Comparison of ENCODE assay signal across 23 cellular contexts in genomic region chr9:133251773-133252172, GRCh38. TPM values are rescaled to one million over a fixed set of nuclear protein-coding genes. Genes with fewer than 3 reads are reported as not detected.
DNase-seq lines count a peak whose midpoint lies in the region; ATAC-seq and TF ChIP-seq lines count a peak whose summit lies in the region.
"Had no signal": no experiment of that assay in that cellular context is flagged by ENCODE, and none has a peak within 500 bp of the region (broad histone marks: within the 10 kb centered on the region; RNA-seq: fewer than 3 reads in every experiment).

No MANE protein-coding gene starts in this region.

- H3K27ac Mint-ChIP-seq in natural killer cell: peak overlapping the region in 1 of 2 donors; percentile 15
- H3K27ac Mint-ChIP-seq: immature natural killer cell; mesothelial cell of epicardium; stimulated activated effector memory CD8-positive, alpha-beta T cell treated with anti-CD3 and anti-CD28 coated beads, Interleukin-12 subunit alpha, Interleukin-12 subunit beta, amount 100 ng/mL, for 72 hours had no signal

- peaks cover 0 to 12% of the 10 kb centered on the region in 2 donors for H3K27me3 Mint-ChIP-seq in natural killer cell (ENCODE audit: low read depth in 2 of 2)

- H3K27ac ChIP-seq in heart left ventricle (peak overlapping the region in 7 of 12 donors; percentile 1 to 77 (median 62)), vagina (no peak overlapping the region)
- H3K27ac ChIP-seq: uterus, WERI-Rb-1 had no signal

- no peaks in the 10 kb centered on the region for H3K9me3 Mint-ChIP-seq in natural killer cell
- H3K9me3 Mint-ChIP-seq: immature natural killer cell; stimulated activated effector memory CD8-positive, alpha-beta T cell treated with anti-CD3 and anti-CD28 coated beads, Interleukin-12 subunit alpha, Interleukin-12 subunit beta, amount 100 ng/mL, for 72 hours had no signal

- intact Hi-C loops in heart left ventricle (cut with DNase I) (no loop called here), left ventricle myocardium superior (cut with micrococcal nuclease) (no loop called here), natural killer cell (cut with micrococcal nuclease) (no loop called here), vagina (cut with DNase I) (no loop called here)

- WGBS in heart left ventricle, 4 donors: 77 to 84% (median 80%) methylated on average over 11 of the region's 11 CpGs

- H3K4me3 ChIP-seq in heart left ventricle (peak overlapping the region in 8 of 12 donors; percentile 2 to 44 (median 24)), vagina (no peak overlapping the region)
- H3K4me3 ChIP-seq: uterus had no signal

- H3K4me3 Mint-ChIP-seq in natural killer cell: peak overlapping the region; percentile 35
- H3K4me3 Mint-ChIP-seq: immature natural killer cell; mesothelial cell of epicardium; stimulated activated effector memory CD8-positive, alpha-beta T cell treated with anti-CD3 and anti-CD28 coated beads, Interleukin-12 subunit alpha, Interleukin-12 subunit beta, amount 100 ng/mL, for 72 hours had no signal

- peaks cover 0 to 9% (median 0%) of the 10 kb centered on the region in 12 donors for H3K9me3 ChIP-seq in heart left ventricle
- H3K9me3 ChIP-seq in vagina: no peaks in the 10 kb centered on the region
- H3K9me3 ChIP-seq: uterus had no signal

- no peak for TF ChIP-seq CTCF in heart left ventricle (IDR thresholded peaks at IDR 0.05)
- TF ChIP-seq CTCF in natural killer cell (IDR thresholded peaks at IDR 0.05): no peak
- TF ChIP-seq CTCF in vagina (IDR thresholded peaks at IDR 0.05): no peak

- peaks cover 4 to 5% of the 10 kb centered on the region in 2 donors for H3K4me1 Mint-ChIP-seq in natural killer cell
- H3K4me1 Mint-ChIP-seq: stimulated activated effector memory CD8-positive, alpha-beta T cell treated with anti-CD3 and anti-CD28 coated beads, Interleukin-12 subunit alpha, Interleukin-12 subunit beta, amount 100 ng/mL, for 72 hours had no signal

- H3K27me3 ChIP-seq in heart left ventricle: peaks cover 0 to 3% (median 0%) of the 10 kb centered on the region in 9 donors
- no peaks in the 10 kb centered on the region for H3K27me3 ChIP-seq in vagina
- H3K27me3 ChIP-seq: uterus had no signal

- H3K4me1 ChIP-seq in heart left ventricle (peaks cover 0 to 28% (median 12%) of the 10 kb centered on the region in 12 donors), vagina (peaks cover 9% of the 10 kb centered on the region)
- H3K4me1 ChIP-seq: uterus had no signal

- TF ChIP-seq POLR2A in heart left ventricle (IDR thresholded peaks at IDR 0.05) (no peak), vagina (IDR thresholded peaks at IDR 0.05) (no peak)

- H3K36me3 Mint-ChIP-seq in natural killer cell: no peaks in the 10 kb centered on the region
- H3K36me3 Mint-ChIP-seq: immature natural killer cell; mesothelial cell of epicardium; stimulated activated effector memory CD8-positive, alpha-beta T cell treated with anti-CD3 and anti-CD28 coated beads, Interleukin-12 subunit alpha, Interleukin-12 subunit beta, amount 100 ng/mL, for 72 hours had no signal

- DNase-seq in heart left ventricle (no peak), left ventricle myocardium superior (no peak), natural killer cell (no peak), vagina (ENCODE audit: extremely low spot score in 2 of 2) (peak; percentile 62 to 70), SHP77 (lab: John Stamatoyannopoulos, UW) (no peak), HCEC 1CT (no peak)
- DNase-seq in stimulated activated CD4-positive, alpha-beta T cell treated with anti-CD3 and anti-CD28 coated beads, Interleukin-4, amount 100 ng/mL, for 24 hours: no peak
- DNase-seq: ACHN; activated CD8-positive, alpha-beta memory T cell treated with anti-CD3 and anti-CD28 coated beads for 24 hours; activated effector memory CD4-positive, alpha-beta T cell treated with anti-CD3 and anti-CD28 coated beads, Interleukin-2, amount 50 U/mL, for 16 hours; immature natural killer cell; NCI-H1048; NCI-H526 treated with DMSO at 0.1 percent for 48 hours; nucleus accumbens; OCI-M1; WERI-Rb-1 had no signal

- no peaks in the 10 kb centered on the region for H3K36me3 ChIP-seq in heart left ventricle
- no peaks in the 10 kb centered on the region for H3K36me3 ChIP-seq in vagina
- H3K36me3 ChIP-seq: uterus, WERI-Rb-1 had no signal

- ATAC-seq in heart left ventricle (peak in 2 of 4 donors; percentile 27 to 28), left ventricle myocardium superior (no peak), esophagus mucosa (peak; percentile 73), natural killer cell (peak in 1 of 3 donors; percentile 77)

RNA-seq across cellular contexts. Expression of gene ABO, which starts 23.2 kb away (rescaled TPM):
- total RNA-seq in heart left ventricle (1 to 10 TPM in 8 of 9 donors, under 1 TPM in 1; 0.91 to 3.5 (median 2.1) TPM), left ventricle myocardium superior (1.7 TPM), esophagus mucosa (7.3 TPM), natural killer cell (1 to 10 TPM in 1 of 3 donors, under 1 TPM in 2; 0.20 to 4.2 (median 0.56) TPM), vagina (17.2 TPM)
- 1 to 10 TPM in 1 of 2 donors, under 1 TPM in 1; 0.43 to 1.9 TPM for polyA plus RNA-seq in heart left ventricle
- total RNA-seq: astrocyte, Daoy had no signal

RNA-seq across cellular contexts. Expression of gene OBP2B, which starts 42.7 kb away (rescaled TPM):
- total RNA-seq in heart left ventricle: not detected
- under 1 TPM in 1 of 2 donors, not detected in 1; 0.38 TPM for polyA plus RNA-seq in heart left ventricle
- total RNA-seq in left ventricle myocardium superior: not detected
- not detected for total RNA-seq in esophagus mucosa
- not detected for total RNA-seq in natural killer cell
- not detected for total RNA-seq in vagina
- total RNA-seq: astrocyte, Daoy, mesothelial cell of epicardium, skeletal muscle tissue, uterus had no signal
- polyA plus RNA-seq: immature natural killer cell had no signal

Comparison
In these comparisons a context has a peak if more than half of its experiments do, and no peak if none do; other contexts are left out.
1. DNase-seq: peak in vagina (2 of 2); none in heart left ventricle (0 of 5), left ventricle myocardium superior (single experiment), natural killer cell (single experiment), stimulated activated CD4-positive, alpha-beta T cell treated with anti-CD3 and anti-CD28 coated beads, Interleukin-4, amount 100 ng/mL, for 24 hours (single experiment), SHP77 (0 of 2) and HCEC 1CT (single experiment).
2. H3K4me3 ChIP-seq: peak in heart left ventricle (8 of 12); none in vagina (0 of 2).